10 cellular contexts compared by ENCODE assay signal in genomic region chr3:134327594-134327975, GRCh38. TPM values are rescaled to one million over a fixed set of nuclear protein-coding genes. Genes with fewer than 3 reads are reported as not detected.
A peak's percentile ranks its signal among the peaks of the same experiment; 100 is the strongest.
DNase-seq lines count a peak whose midpoint lies in the region; ATAC-seq and TF ChIP-seq lines count a peak whose summit lies in the region.
"Had no signal": no experiment of that assay in that cellular context is flagged by ENCODE, and none has a peak within 500 bp of the region (broad histone marks: within the 10 kb centered on the region; RNA-seq: fewer than 3 reads in every experiment).

No MANE protein-coding gene starts in this region.

- H3K27ac ChIP-seq in SK-N-MC (peak overlapping the region; percentile 94), gastrocnemius medialis (peak overlapping the region in 3 of 4 donors; percentile 51 to 63 (median 55))

- intact Hi-C loops in gastrocnemius medialis (cut with DNase I; ENCODE audit: low total_unique reads) = no loop called here

- H3K9ac ChIP-seq in SK-N-MC (ENCODE audit: insufficient read length) = peak overlapping the region; percentile 24

- in situ Hi-C loops in gastrocnemius medialis (cut with MboI; ENCODE audit: low sequenced_read_pairs in 4 of 4) = no loop called here

- peak; percentile 99 for DNase-seq in ELR (ENCODE audit: low read depth)
- no peak for DNase-seq in SK-N-MC (ENCODE audit: low read depth, low spot score)
- peak; percentile 60 for DNase-seq in fibroblast of pulmonary artery (ENCODE audit: low read depth)
- no peak for DNase-seq in gastrocnemius medialis
- DNase-seq in effector CD8-positive, alpha-beta T cell (lab: John Stamatoyannopoulos, UW) = no peak
- no peak for DNase-seq in HUDEP-2 (lab: John Stamatoyannopoulos, UW; ENCODE audit: unreplicated experiment in 76 of 76)
- DNase-seq in putamen (ENCODE audit: low spot score) = no peak
- no peak for DNase-seq in T-helper 2 cell
- DNase-seq: activated CD4-positive, CD25-positive, alpha-beta regulatory T cell treated with anti-CD3 and anti-CD28 coated beads, Interleukin-2, amount 50 U/mL, for 72 hours; NCI-H510A treated with DMSO at 0.1 percent for 48 hours had no signal

- no peaks in the 10 kb centered on the region for H3K27me3 ChIP-seq in gastrocnemius medialis

- H3K36me3 ChIP-seq in SK-N-MC (ENCODE audit: insufficient read depth, low read length) = no peaks in the 10 kb centered on the region
- H3K36me3 ChIP-seq in gastrocnemius medialis = no peaks in the 10 kb centered on the region

- H3K9me3 ChIP-seq in SK-N-MC (ENCODE audit: low read depth, low read length) (no peaks in the 10 kb centered on the region), gastrocnemius medialis (no peaks in the 10 kb centered on the region)

- H3K4me3 ChIP-seq in SK-N-MC (peak overlapping the region; percentile 54; the same call in 1 of the 2 replicates), fibroblast of pulmonary artery (replicated peaks; ENCODE audit: low read depth, low read length) (no peak overlapping the region), gastrocnemius medialis (no peak overlapping the region)

- no peak for TF ChIP-seq CTCF in fibroblast of pulmonary artery (IDR thresholded peaks at IDR 0.05; ENCODE audit: low read length, missing control alignments)
- no peak for TF ChIP-seq CTCF in gastrocnemius medialis (IDR thresholded peaks at IDR 0.05 in 4 of 5, conservative IDR thresholded peaks at IDR 0.05 in 1 of 5)

- no peak for ATAC-seq in gastrocnemius medialis

- H3K4me1 ChIP-seq in gastrocnemius medialis = peaks cover 22 to 23% of the 10 kb centered on the region in 2 donors

- TF ChIP-seq POLR2A in gastrocnemius medialis (IDR thresholded peaks at IDR 0.05) = no peak

RNA-seq across cellular contexts. Expression of gene AMOTL2, which starts 46.7 kb away (rescaled TPM):
- 10 to 100 TPM; 17.9 to 29.9 (median 20.6) TPM for total RNA-seq in gastrocnemius medialis

Comparison
In these comparisons a context has a peak if more than half of its experiments do, and no peak if none do; other contexts are left out.
1. DNase-seq: peak in ELR (single experiment) and fibroblast of pulmonary artery (single experiment); none in SK-N-MC (single experiment), gastrocnemius medialis (0 of 2), effector CD8-positive, alpha-beta T cell (single experiment), HUDEP-2 (0 of 76), putamen (single experiment) and T-helper 2 cell (0 of 5).